Comparison of ENCODE assay signal across 25 cellular contexts in genomic region chr13:79043208-79043607, GRCh38.
A peak's percentile ranks its signal among the peaks of the same experiment; 100 is the strongest.
DNase-seq lines count a peak whose midpoint lies in the region; ATAC-seq, FAIRE-seq and TF ChIP-seq lines count a peak whose summit lies in the region.
"Had no signal": no experiment of that assay in that cellular context is flagged by ENCODE, and none has a peak within 500 bp of the region (broad histone marks: within the 10 kb centered on the region; RNA-seq: fewer than 3 reads in every experiment).

No MANE protein-coding gene starts in this region.

- no peak overlapping the region for H2BK12ac ChIP-seq in H9 (ENCODE audit: insufficient read length, low read depth, low read length)

- H3K9me3 ChIP-seq in HepG2 (ENCODE audit: low read length) (no peaks in the 10 kb centered on the region), right lobe of liver (no peaks in the 10 kb centered on the region), H9 (ENCODE audit: control insufficient read depth, low read depth, low read length) (no peaks in the 10 kb centered on the region)
- H3K9me3 ChIP-seq: A549, BLaER1 had no signal

- H3K27me3 ChIP-seq in HepG2 (ENCODE audit: control insufficient read depth in 1 of 2, insufficient read depth in 2 of 2, low read length in 2 of 2), result no peaks in the 10 kb centered on the region; a peak in 1 of 5 replicates
- H3K27me3 ChIP-seq in right lobe of liver, result no peaks in the 10 kb centered on the region
- no peaks in the 10 kb centered on the region for H3K27me3 ChIP-seq in H9 (ENCODE audit: insufficient read depth, low read length)
- H3K27me3 ChIP-seq: BLaER1 had no signal

- H3K4me2 ChIP-seq in HepG2 (ENCODE audit: low read depth, low read length) (no peak overlapping the region), H9 (ENCODE audit: insufficient read depth, insufficient read length, low read length) (no peak overlapping the region)
- H3K4me2 ChIP-seq: A549, BLaER1 had no signal

- intact Hi-C loops in HepG2 (cut with micrococcal nuclease; ENCODE audit: unreplicated experiment), result no loop called here
- intact Hi-C loops in right lobe of liver (cut with DNase I), result no loop called here

- H2BK5ac ChIP-seq in H9 (ENCODE audit: insufficient read length, low read length), result no peak overlapping the region

- no peaks in the 10 kb centered on the region for H3K23me2 ChIP-seq in H9 (ENCODE audit: insufficient read length, low read depth, low read length, poor library complexity, severe bottlenecking)

- no peak overlapping the region for H3K9ac ChIP-seq in HepG2 (ENCODE audit: insufficient read depth, low read depth, low read length)
- no peak overlapping the region for H3K9ac ChIP-seq in H9 (ENCODE audit: extremely low read depth, insufficient read length, low read length)
- H3K9ac ChIP-seq: BLaER1, GM23248 had no signal

- H3K4me3 ChIP-seq in HepG2 (replicated peaks in 1 of 3; ENCODE audit: insufficient read depth in 1 of 3, low read depth in 2 of 3, low read length in 3 of 3) (no peak overlapping the region), right lobe of liver (no peak overlapping the region)
- H3K4me3 ChIP-seq: A549, BLaER1, GM23248 had no signal

- H3K79me2 ChIP-seq in HepG2 (ENCODE audit: insufficient read depth, low read length) (no peaks in the 10 kb centered on the region), H9 (ENCODE audit: insufficient read depth, low read length) (no peaks in the 10 kb centered on the region)

- H3K27ac ChIP-seq in HepG2 (ENCODE audit: extremely low read length, insufficient read depth, low read length) (no peak overlapping the region), right lobe of liver (no peak overlapping the region), H9 (ENCODE audit: insufficient read length, low read depth, low read length) (no peak overlapping the region)
- H3K27ac ChIP-seq: A549, BLaER1, GM23248 had no signal

- H3K79me1 ChIP-seq in H9 (ENCODE audit: insufficient read depth, low read depth, low read length, poor library complexity, severe bottlenecking), result no peaks in the 10 kb centered on the region

- TF ChIP-seq EP300 in HepG2 (IDR thresholded peaks at IDR 0.05; ENCODE audit: low read depth in 2 of 2, low read length in 2 of 2) (no peak), HepG2 (CRISPR knock-in tag; IDR thresholded peaks at IDR 0.05; ENCODE audit: borderline replicate concordance) (no peak)

- H4K20me1 ChIP-seq in HepG2 (ENCODE audit: insufficient read depth, low read length) (no peaks in the 10 kb centered on the region), H9 (ENCODE audit: control insufficient read depth, insufficient read depth, insufficient read length) (no peaks in the 10 kb centered on the region)
- H4K20me1 ChIP-seq: BLaER1 had no signal

- H2AK5ac ChIP-seq in H9 (ENCODE audit: insufficient read length, low read length), result no peak overlapping the region

- FAIRE-seq in HepG2 (lab: Jason Lieb, UNC), result no peak
- FAIRE-seq: A549, G401.6, GM12891, GM18507, H1 had no signal

- H2AFZ ChIP-seq in HepG2 (ENCODE audit: low read length) (no peak overlapping the region), H9 (ENCODE audit: low read length) (no peak overlapping the region)
- H2AFZ ChIP-seq: GM23248 had no signal

- H3K14ac ChIP-seq in H9 (ENCODE audit: insufficient read depth, low read length), result no peak overlapping the region

- no peak overlapping the region for H2BK20ac ChIP-seq in H9 (ENCODE audit: low read depth, low read length, poor library complexity, severe bottlenecking)

- CTCF ChIA-PET in HepG2 (lab: Yijun Ruan, JAX; ENCODE audit: low intra/inter-chr PET ratio, low total read pairs), result no interaction called here

- DNase-seq in HepG2 (ENCODE audit: low spot score) (peak; percentile 3), right lobe of liver (no peak), ELF-1 (ENCODE audit: low read depth, low spot score) (peak; percentile 3), H9 (no peak), SK-MEL-5 (ENCODE audit: low read depth, low spot score) (peak; percentile 19), AG20443 (ENCODE audit: low spot score) (no peak)
- no peak for DNase-seq in effector CD8-positive, alpha-beta T cell (lab: John Stamatoyannopoulos, UW)
- DNase-seq in central memory CD4-positive, alpha-beta T cell, result no peak
- DNase-seq: 8988T; ACHN; Calu3; CD4-positive, alpha-beta T cell; CD8-positive, alpha-beta memory T cell; DMS53; DMS79 treated with DMSO at 0.1 percent for 48 hours; GM23248; H7; HFFc6 had no signal

- H3K27me3 Mint-ChIP-seq in H9 (ENCODE audit: low read depth), result peaks cover 3% of the 10 kb centered on the region
- H3K27me3 Mint-ChIP-seq: CD8-positive, alpha-beta memory T cell had no signal

- no peak overlapping the region for H3K56ac ChIP-seq in H9 (ENCODE audit: insufficient read length, low read depth, low read length)

- in situ Hi-C loops in HepG2 (cut with HindIII; ENCODE audit: extremely low pct_ligation_motif_present, low pct_unique_long_range_greater_than_20kb), result no loop called here
- in situ Hi-C loops in SK-MEL-5 (cut with HindIII; ENCODE audit: low pct_unique_long_range_greater_than_20kb, low sequenced_read_pairs), result no loop called here

- H4K91ac ChIP-seq in H9 (ENCODE audit: insufficient read length, low read depth, low read length), result no peak overlapping the region

- no peak overlapping the region for H3K18ac ChIP-seq in H9 (ENCODE audit: insufficient read length, low read depth, low read length)

- TF ChIP-seq RAD21 in HepG2 (CRISPR knock-in tag; IDR thresholded peaks at IDR 0.05), result no peak

- H3K36me3 ChIP-seq in HepG2 (replicated peaks in 1 of 2; ENCODE audit: control insufficient read depth in 1 of 2, insufficient read depth in 2 of 2, low read length in 2 of 2), result no peaks in the 10 kb centered on the region
- H3K36me3 ChIP-seq in right lobe of liver, result no peaks in the 10 kb centered on the region
- H3K36me3 ChIP-seq: BLaER1 had no signal

- BruUV-seq in HepG2 (replicated peaks; lab: Mats Ljungman, UMichigan), result no TSS peak

- no peak overlapping the region for H3K27ac Mint-ChIP-seq in H9
- H3K27ac Mint-ChIP-seq: CD4-positive, alpha-beta T cell; CD8-positive, alpha-beta memory T cell; HFFc6 had no signal

- POLR2A ChIA-PET in HepG2 (lab: Yijun Ruan, JAX), result no interaction called here

- no peak overlapping the region for H2BK120ac ChIP-seq in H9 (ENCODE audit: low read depth, low read length, poor library complexity, severe bottlenecking)

- H3K4me1 Mint-ChIP-seq in H9, result 0 out of 4 replicates have a peak, but pooled peaks cover 0 to 2% of the 10 kb centered on the region in 2 experiments
- H3K4me1 Mint-ChIP-seq: CD14-positive monocyte; CD8-positive, alpha-beta memory T cell had no signal

- no peak overlapping the region for H3T11ph ChIP-seq in H9 (ENCODE audit: low read length)

- TF ChIP-seq CTCF in HepG2 (CRISPR knock-in tag; IDR thresholded peaks at IDR 0.05) (0 out of 2 replicates have a peak, but pooled peaks have one; percentile 4), right lobe of liver (IDR thresholded peaks at IDR 0.05) (no peak), H9 (conservative IDR thresholded peaks at IDR 0.05) (peak; percentile 23; the same call in 1 of the 3 replicates)

- no peak overlapping the region for H2BK15ac ChIP-seq in H9 (ENCODE audit: low read depth, low read length)

- H4K8ac ChIP-seq in H9 (replicated peaks; ENCODE audit: insufficient read length, low read depth, low read length), result no peak overlapping the region

- H3K4ac ChIP-seq in H9 (ENCODE audit: low read depth, low read length), result no peak overlapping the region

- no peak for TF ChIP-seq POLR2A in HepG2 (IDR thresholded peaks at IDR 0.05; ENCODE audit: insufficient read depth in 1 of 2, low read depth in 2 of 2, low read length in 2 of 2)
- TF ChIP-seq POLR2A in right lobe of liver (IDR thresholded peaks at IDR 0.05), result no peak

- H3K4me1 ChIP-seq in HepG2 (ENCODE audit: insufficient read depth, low read length), result no peaks in the 10 kb centered on the region
- no peaks in the 10 kb centered on the region for H3K4me1 ChIP-seq in right lobe of liver
- no peaks in the 10 kb centered on the region for H3K4me1 ChIP-seq in H9 (ENCODE audit: insufficient read depth, low read length)
- H3K4me1 ChIP-seq: A549, BLaER1 had no signal

- no peak overlapping the region for H3K4me3 Mint-ChIP-seq in H9
- H3K4me3 Mint-ChIP-seq: CD14-positive monocyte; CD4-positive, alpha-beta T cell; CD8-positive, alpha-beta memory T cell; HFFc6 had no signal

- H3K23ac ChIP-seq in H9 (ENCODE audit: insufficient read length, low read depth, low read length), result no peak overlapping the region

- 17% methylated on average over 4 of the region's 4 CpGs for WGBS in HepG2 (ENCODE audit: low lambda C conversion rate)
- 0% methylated on average over 1 of the region's 4 CpGs for WGBS in right lobe of liver (ENCODE audit: insufficient coverage, low coverage, low lambda C conversion rate, missing lambda C conversion rate)
- WGBS in H9 (ENCODE audit: extremely low coverage, insufficient read length, low lambda C conversion rate), result no CpG with 5 or more reads among the region's 4 CpGs

- ATAC-seq in HepG2 (peak; percentile 54; the same call in 2 of the 3 replicates), right lobe of liver (no peak)
- ATAC-seq: A549 had no signal

- no peaks in the 10 kb centered on the region for H3K36me3 Mint-ChIP-seq in H9 (ENCODE audit: insufficient read depth in 1 of 3, low read depth in 3 of 3)
- H3K36me3 Mint-ChIP-seq: CD14-positive monocyte; CD8-positive, alpha-beta memory T cell had no signal

- no peaks in the 10 kb centered on the region for H3K9me3 Mint-ChIP-seq in H9
- H3K9me3 Mint-ChIP-seq: CD4-positive, alpha-beta T cell; CD8-positive, alpha-beta memory T cell had no signal

- no peak overlapping the region for H4K5ac ChIP-seq in H9 (ENCODE audit: insufficient read length, low read depth, low read length)

TF ChIP-seq in HepG2, 621 proteins besides CTCF, POLR2A, EP300 and RAD21:
- TF ChIP-seq PITX1 (CRISPR knock-in tag; IDR thresholded peaks at IDR 0.05), result no peak
- no peak for TF ChIP-seq ZNF616 (CRISPR knock-in tag; IDR thresholded peaks at IDR 0.05; ENCODE audit: low read depth)
- TF ChIP-seq BRD4 (CRISPR knock-in tag; IDR thresholded peaks at IDR 0.05), result no peak

Comparison
In these comparisons a context has a peak if more than half of its experiments do, and no peak if none do; other contexts are left out.
1. DNase-seq: peak in HepG2 (single experiment), ELF-1 (single experiment) and SK-MEL-5 (single experiment); none in right lobe of liver (0 of 3), H9 (single experiment), AG20443 (single experiment), effector CD8-positive, alpha-beta T cell (single experiment) and central memory CD4-positive, alpha-beta T cell (single experiment).
2. CTCF ChIP-seq: peak in HepG2 (single experiment) and H9 (single experiment); none in right lobe of liver (0 of 4).